ENCODE assay signal across 8 cellular contexts in genomic region chr5:16784843-16785791, GRCh38.
DNase-seq lines count a peak whose midpoint lies in the region; ATAC-seq, FAIRE-seq and TF ChIP-seq lines count a peak whose summit lies in the region.

No MANE protein-coding gene starts in this region.

- 79 to 86% (median 83%) methylated on average over 26 of the region's 26 CpGs for WGBS in ovary, 3 donors

- TF ChIP-seq CTCF in OCI-LY3 (IDR thresholded peaks at IDR 0.05; ENCODE audit: low read depth, low read length) = no peak
- TF ChIP-seq CTCF in ovary (IDR thresholded peaks at IDR 0.05) = no peak

- no peak overlapping the region for H2AFZ ChIP-seq in OCI-LY3 (ENCODE audit: low read depth, low read length)

- peak overlapping the region; percentile 70 for H3K4me3 ChIP-seq in OCI-LY3 (ENCODE audit: low read length)
- no peak overlapping the region for H3K4me3 ChIP-seq in ovary

- no peaks in the 10 kb centered on the region for H3K9me3 ChIP-seq in OCI-LY3 (ENCODE audit: insufficient read depth, low read length)
- no peaks in the 10 kb centered on the region for H3K9me3 ChIP-seq in ovary

- H3K9ac ChIP-seq in OCI-LY3 (ENCODE audit: low read length) = peak overlapping the region; percentile 92

- peak overlapping the region; percentile 91 for H3K4me2 ChIP-seq in OCI-LY3 (ENCODE audit: low read length)

- TF ChIP-seq EP300 in ovary (IDR thresholded peaks at IDR 0.05) = no peak

- peak; percentile 36 for DNase-seq in H54 (ENCODE audit: insufficient read length, low spot score)
- peak; percentile 45 for DNase-seq in pons (ENCODE audit: low spot score)
- DNase-seq in NCI-H2029 treated with DMSO at 0.1 percent for 48 hours (lab: John Stamatoyannopoulos, UW) = no peak
- no peak for DNase-seq in OCI-M2 (lab: John Stamatoyannopoulos, UW; ENCODE audit: unreplicated experiment)
- no peak for DNase-seq in COR-L47 (lab: John Stamatoyannopoulos, UW)
- DNase-seq in ovary = no peak

- peaks cover 75% of the 10 kb centered on the region for H3K4me1 ChIP-seq in OCI-LY3 (ENCODE audit: low read length)
- H3K4me1 ChIP-seq in ovary (ENCODE audit: insufficient read depth) = no peaks in the 10 kb centered on the region

- H3K27me3 ChIP-seq in OCI-LY3 (ENCODE audit: low read depth, low read length) (no peaks in the 10 kb centered on the region), ovary (no peaks in the 10 kb centered on the region)

- no peaks in the 10 kb centered on the region for H3K79me2 ChIP-seq in OCI-LY3 (ENCODE audit: low read length)

- TF ChIP-seq POLR2A in H54 (IDR thresholded peaks at IDR 0.05; ENCODE audit: low read depth, low read length) (no peak), ovary (IDR thresholded peaks at IDR 0.05) (no peak)

- H4K20me1 ChIP-seq in OCI-LY3 (ENCODE audit: insufficient read depth, low read length) = no peaks in the 10 kb centered on the region

- intact Hi-C loops in ovary (cut with DNase I) = loop anchor here in 2 of 4 donors (5.0 to 10.0 kb wide), 2 partner anchors 300 to 407 kb away; no protein-coding TSS in a partner anchor

- FAIRE-seq in H54 (lab: Jason Lieb, UNC) = peak; percentile 45

- peak; percentile 98 for ATAC-seq in GM18858 (IDR thresholded peaks at IDR 0.05; ENCODE audit: unreplicated experiment)

- H3K36me3 ChIP-seq in OCI-LY3 (replicated peaks; ENCODE audit: low read depth, low read length) (no peaks in the 10 kb centered on the region), ovary (no peaks in the 10 kb centered on the region)

- H3K27ac ChIP-seq in OCI-LY3 (ENCODE audit: low read length) (peak overlapping the region; percentile 100), ovary (no peak overlapping the region)

Comparison
In these comparisons a context has a peak if more than half of its experiments do, and no peak if none do; other contexts are left out.
1. DNase-seq: peak in H54 (single experiment) and pons (single experiment); none in NCI-H2029 treated with DMSO at 0.1 percent for 48 hours (single experiment), OCI-M2 (single experiment), COR-L47 (single experiment) and ovary (0 of 5).